ENCODE assay signal across 20 cellular contexts in the genomic region with DNA sequence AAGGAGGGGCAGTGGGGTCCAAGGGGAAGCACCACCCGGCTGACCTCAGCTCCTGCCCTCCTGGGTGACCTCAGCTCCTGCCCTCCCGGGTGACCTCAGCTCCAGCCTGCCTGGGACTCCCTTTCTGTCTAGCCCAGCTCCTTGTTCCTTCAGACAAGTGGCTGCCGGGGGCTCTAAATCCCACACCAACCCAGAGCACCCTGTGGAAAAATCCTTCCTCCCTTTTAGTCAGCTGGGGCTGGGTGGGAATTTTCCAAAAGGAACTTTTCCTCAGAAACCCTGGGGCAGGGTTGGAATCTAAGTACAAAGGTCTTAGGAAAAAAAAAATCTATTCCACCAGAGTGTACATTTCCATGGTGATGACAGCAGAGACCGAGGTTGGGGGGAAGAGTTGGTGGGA.
"Had no signal": no experiment of that assay in that cellular context is flagged by ENCODE, and none has a peak within 500 bp of the region (broad histone marks: within the 10 kb centered on the region; RNA-seq: fewer than 3 reads in every experiment).

No MANE protein-coding gene starts in this region.

- ATAC-seq: activated CD8-positive, alpha-beta T cell treated with anti-CD3 and anti-CD28 coated beads for 36 hours; lower lobe of right lung; pancreas; psoas muscle; stimulated activated effector memory CD8-positive, alpha-beta T cell treated with anti-CD3 and anti-CD28 coated beads, Interleukin-12 subunit alpha, Interleukin-12 subunit beta, amount 100 ng/mL, for 72 hours; stimulated activated naive CD8-positive, alpha-beta T cell treated with anti-CD3 and anti-CD28 coated beads, Interleukin-15, amount 100 ng/mL, for 72 hours had no signal

- DNase-seq: activated CD4-positive, alpha-beta T cell treated with anti-CD3 and anti-CD28 coated beads, Interleukin-2, amount 10 ng/mL, durations not matched to agents 7 days and 5 days; activated CD4-positive, CD25-positive, alpha-beta regulatory T cell treated with anti-CD3 and anti-CD28 coated beads, Interleukin-2, amount 50 U/mL, for 72 hours; activated CD8-positive, alpha-beta T cell treated with anti-CD3 and anti-CD28 coated beads for 36 hours; activated gamma-delta T cell treated with Interleukin-2 at 50 U/mL for 16 hours; effector memory CD4-positive, alpha-beta T cell; glutamatergic neuron; hippocampal formation; kidney glomerular epithelial cell; lower lobe of right lung; pancreas; psoas muscle; stimulated activated CD4-positive, alpha-beta T cell treated with anti-CD3 and anti-CD28 coated beads, Interleukin-12 subunit alpha, Interleukin-12 subunit beta, amount 100 ng/mL, for 4 hours; stimulated activated naive CD8-positive, alpha-beta T cell treated with anti-CD3 and anti-CD28 coated beads, Interleukin-15, amount 100 ng/mL, for 72 hours; T-helper 2 cell; tibial artery had no signal

- H3K27me3 ChIP-seq: breast epithelium, pancreas, right atrium auricular region, tibial artery had no signal

- H3K36me3 ChIP-seq: breast epithelium, esophagus muscularis mucosa, lower lobe of right lung, pancreas, right atrium auricular region, tibial artery had no signal

- H3K4me1 ChIP-seq: breast epithelium, lower lobe of right lung, pancreas, psoas muscle, right atrium auricular region, tibial artery had no signal

- H3K27ac ChIP-seq: breast epithelium, esophagus muscularis mucosa, lower lobe of right lung, pancreas, psoas muscle, right atrium auricular region, tibial artery, VCaP had no signal

- H3K9me3 ChIP-seq: breast epithelium, esophagus muscularis mucosa, lower lobe of right lung, pancreas, psoas muscle, right atrium auricular region, tibial artery had no signal

- H3K4me3 ChIP-seq: breast epithelium, esophagus muscularis mucosa, lower lobe of right lung, pancreas, psoas muscle, right atrium auricular region, tibial artery had no signal
